Comparison of ENCODE assay signal across 26 cellular contexts in genomic region chr7:53302511-53303246, GRCh38.
"Had no signal": no experiment of that assay in that cellular context is flagged by ENCODE, and none has a peak within 500 bp of the region (broad histone marks: within the 10 kb centered on the region; RNA-seq: fewer than 3 reads in every experiment).

No MANE protein-coding gene starts in this region.

- H3K9me3 ChIP-seq: Peyer's patch, SJCRH30 had no signal

- H3K27ac ChIP-seq: HL-60, KMS-11, PC-9, Peyer's patch, SJCRH30 had no signal

- DNase-seq: Kasumi-1, MV-4-11, NCI-H1048, NCI-H1105, NCI-H1417, NCI-H1436 treated with DMSO at 0.1 percent for 48 hours, NCI-H1694, NCI-H187 treated with DMSO at 0.1 percent for 48 hours, NCI-H2081, NCI-H2107, NCI-H226, NCI-H446, NCI-H510A, NCI-H524 treated with DMSO at 0.1 percent for 48 hours, NCI-H69, NCI-H774, OCI-M1, PC-9, Peyer's patch, SHP77 treated with DMSO at 0.1 percent for 48 hours had no signal

- H3K27me3 Mint-ChIP-seq: IgD-negative memory B cell had no signal

- H3K4me2 ChIP-seq: KMS-11, PC-9 had no signal

- ATAC-seq: K562, Right ventricle myocardium inferior had no signal

- H3K27ac Mint-ChIP-seq: IgD-negative memory B cell had no signal

- H2AFZ ChIP-seq: PC-9 had no signal

- H3K4me1 ChIP-seq: Peyer's patch, SJCRH30 had no signal

- H3K4me3 ChIP-seq: K562, PC-9, Peyer's patch, SJCRH30 had no signal

- H3K36me3 Mint-ChIP-seq: IgD-negative memory B cell had no signal

- H3K27me3 ChIP-seq: Peyer's patch, SJCRH30 had no signal

- H3K4me3 Mint-ChIP-seq: IgD-negative memory B cell had no signal

- H3K9ac ChIP-seq: KMS-11 had no signal

- H3K36me3 ChIP-seq: Peyer's patch, SJCRH30 had no signal

- H3K4me1 Mint-ChIP-seq: IgD-negative memory B cell had no signal
